In the genomic region with DNA sequence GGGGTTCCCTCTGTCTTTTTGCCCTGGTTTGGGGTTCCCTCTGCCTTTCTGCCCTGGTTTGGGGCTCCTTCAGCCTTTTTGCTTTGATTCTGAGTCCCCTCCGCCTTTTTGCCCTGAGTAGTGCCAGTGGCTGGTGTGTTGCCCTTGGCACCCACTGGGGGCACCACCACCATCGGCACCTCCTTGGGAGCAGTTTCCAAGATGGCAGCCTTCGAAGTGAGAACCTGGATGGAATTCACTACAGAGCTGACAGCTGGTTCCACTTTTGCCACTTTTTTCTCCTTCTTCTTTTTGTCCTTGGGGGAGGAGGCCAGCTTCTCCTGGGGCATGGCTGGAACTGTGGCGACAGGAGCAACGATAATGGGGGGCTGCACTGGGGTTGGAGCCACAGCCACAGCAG, we compare ENCODE assay signal across 14 cellular contexts. TPM values are rescaled to one million over a fixed set of nuclear protein-coding genes. Genes with fewer than 3 reads are reported as not detected.
DNase-seq lines count a peak whose midpoint lies in the region; ATAC-seq and TF ChIP-seq lines count a peak whose summit lies in the region.
"Had no signal": no experiment of that assay in that cellular context is flagged by ENCODE, and none has a peak within 500 bp of the region (broad histone marks: within the 10 kb centered on the region; RNA-seq: fewer than 3 reads in every experiment).

No MANE protein-coding gene starts in this region.

- ATAC-seq in upper lobe of right lung (no peak), HG03378 (IDR thresholded peaks at IDR 0.05; ENCODE audit: unreplicated experiment) (no peak)
- ATAC-seq: left ventricle myocardium superior, sciatic nerve had no signal

- intact Hi-C loops in upper lobe of right lung (cut with DNase I), result no loop called here

- H3K4me3 ChIP-seq in astrocyte of the spinal cord (ENCODE audit: low read depth, low read length), result no peak overlapping the region
- H3K4me3 ChIP-seq in upper lobe of right lung, result no peak overlapping the region
- H3K4me3 ChIP-seq: SK-N-MC had no signal

- peaks cover 28% of the 10 kb centered on the region for H3K36me3 ChIP-seq in upper lobe of right lung

- peaks cover 19% of the 10 kb centered on the region for H3K4me1 ChIP-seq in upper lobe of right lung

- no peak overlapping the region for H3K27ac ChIP-seq in upper lobe of right lung
- H3K27ac ChIP-seq: epithelial cell of prostate, SK-N-MC had no signal

- DNase-seq in activated effector memory CD4-positive, alpha-beta T cell treated with anti-CD3 and anti-CD28 coated beads, Interleukin-2, amount 50 U/mL, for 16 hours, result peak; percentile 42
- DNase-seq in activated effector memory CD4-positive, alpha-beta T cell treated with Interleukin-2 at 50 U/mL for 16 hours, result no peak
- DNase-seq in astrocyte of the spinal cord (ENCODE audit: low read depth, low spot score) (no peak), mesenteric fat pad (ENCODE audit: low spot score) (peak; percentile 67), upper lobe of right lung (peak; percentile 21), hypothalamus (lab: John Stamatoyannopoulos, UW) (no peak), AML-193 (lab: John Stamatoyannopoulos, UW) (no peak)
- DNase-seq: left ventricle myocardium superior, NCI-H1092, nephron progenitor cell had no signal

- TF ChIP-seq CTCF in astrocyte of the spinal cord (IDR thresholded peaks at IDR 0.05; ENCODE audit: low read depth, low read length) (peak; percentile 4), upper lobe of right lung (IDR thresholded peaks at IDR 0.05) (no peak)

- no peaks in the 10 kb centered on the region for H3K27me3 ChIP-seq in upper lobe of right lung

- H3K9me3 ChIP-seq in upper lobe of right lung, result no peaks in the 10 kb centered on the region

- in situ Hi-C loops in astrocyte of the spinal cord (cut with HindIII; ENCODE audit: low sequenced_read_pairs), result no loop called here

RNA-seq across cellular contexts. Expression of gene RRBP1, which starts 22.2 kb away (rescaled TPM):
- total RNA-seq in mesenteric fat pad, result 170 TPM
- total RNA-seq in upper lobe of right lung, result 166 TPM

RNA-seq across cellular contexts. Expression of gene BANF2, which starts 40.0 kb away (rescaled TPM):
- total RNA-seq in mesenteric fat pad (not detected), upper lobe of right lung (not detected)
- total RNA-seq: left ventricle myocardium superior, sciatic nerve had no signal

Comparison
In these comparisons a context has a peak if more than half of its experiments do, and no peak if none do; other contexts are left out.
1. DNase-seq: peak in activated effector memory CD4-positive, alpha-beta T cell treated with anti-CD3 and anti-CD28 coated beads, Interleukin-2, amount 50 U/mL, for 16 hours (single experiment), mesenteric fat pad (single experiment) and upper lobe of right lung (single experiment); none in activated effector memory CD4-positive, alpha-beta T cell treated with Interleukin-2 at 50 U/mL for 16 hours (single experiment), astrocyte of the spinal cord (single experiment), hypothalamus (0 of 51) and AML-193 (0 of 2).